34 cellular contexts compared by ENCODE assay signal in genomic region chr6:46967950-46968349, GRCh38.
"Had no signal": no experiment of that assay in that cellular context is flagged by ENCODE, and none has a peak within 500 bp of the region (broad histone marks: within the 10 kb centered on the region; RNA-seq: fewer than 3 reads in every experiment).

No MANE protein-coding gene starts in this region.

- H3K36me3 ChIP-seq: MG63, Peyer's patch had no signal

- H3K27ac ChIP-seq: Peyer's patch, RWPE1, VCaP had no signal

- H3K4me3 ChIP-seq: MG63, Peyer's patch had no signal

- H3K27me3 ChIP-seq: MG63, Peyer's patch had no signal

- H3K4me1 ChIP-seq: Peyer's patch had no signal

- DNase-seq: activated B cell treated with CpG ODN at 0.5 μM for 24 hours; activated CD4-positive, alpha-beta memory T cell treated with anti-CD3 and anti-CD28 coated beads for 36 hours; activated CD4-positive, alpha-beta T cell treated with anti-CD3 and anti-CD28 coated beads for 4 hours; activated CD4-positive, alpha-beta T cell treated with anti-CD3 and anti-CD28 coated beads, Interleukin-2, amount 50 U/mL, for 1 hour; activated CD4-positive, CD25-positive, alpha-beta regulatory T cell treated with anti-CD3 and anti-CD28 coated beads, Interleukin-2, amount 50 U/mL, for 72 hours; activated CD8-positive, alpha-beta memory T cell treated with anti-CD3 and anti-CD28 coated beads, Interleukin-2, amount 10 ng/mL, durations not matched to agents 7 days and 5 days; activated CD8-positive, alpha-beta memory T cell treated with anti-CD3 and anti-CD28 coated beads, Interleukin-2, amount 50 U/mL, for 48 hours; activated effector memory CD4-positive, alpha-beta T cell treated with Interleukin-2 at 50 U/mL for 16 hours; activated naive CD4-positive, alpha-beta T cell treated with anti-CD3 and anti-CD28 coated beads, Interleukin-2, amount 10 ng/mL, durations not matched to agents 7 days and 5 days; activated naive CD8-positive, alpha-beta T cell treated with anti-CD3 and anti-CD28 coated beads for 36 hours; activated T-cell treated with anti-CD3 and anti-CD28 coated beads, Interleukin-2, amount 50 U/mL, for 48 hours; amniotic stem cell; aorta; caudate nucleus; Kasumi-1; KG1; MG63; NCI-H1048; NCI-H146; NCI-H187 treated with DMSO at 0.1 percent for 48 hours; NCI-H2081; NCI-H2171 treated with DMSO at 0.1 percent for 48 hours; NCI-H2227 treated with DMSO at 0.1 percent for 48 hours; NCI-H446 treated with DMSO at 0.1 percent for 48 hours; NCI-H524; NCI-H69; Peyer's patch; Right ventricle myocardium superior; SW 1271; T-helper 1 cell; T-helper 2 cell; T-helper 9 cell had no signal

- H3K9me3 ChIP-seq: MG63, Peyer's patch had no signal

- ATAC-seq: activated CD8-positive, alpha-beta memory T cell treated with anti-CD3 and anti-CD28 coated beads, Interleukin-2, amount 10 ng/mL, durations not matched to agents 7 days and 5 days had no signal
